18 cellular contexts compared by ENCODE assay signal in genomic region chr12:132533584-132533958, GRCh38. TPM values are rescaled to one million over a fixed set of nuclear protein-coding genes. Genes with fewer than 3 reads are reported as not detected.
A peak's percentile ranks its signal among the peaks of the same experiment; 100 is the strongest.
DNase-seq lines count a peak whose midpoint lies in the region; ATAC-seq and TF ChIP-seq lines count a peak whose summit lies in the region.
"Had no signal": no experiment of that assay in that cellular context is flagged by ENCODE, and none has a peak within 500 bp of the region (broad histone marks: within the 10 kb centered on the region; RNA-seq: fewer than 3 reads in every experiment).

No MANE protein-coding gene starts in this region.

- no peak for DNase-seq in activated T-cell treated with anti-CD3 and anti-CD28 coated beads, Interleukin-2, amount 50 U/mL, for 24 hours
- DNase-seq in activated T-cell treated with anti-CD3 and anti-CD28 coated beads, Interleukin-2, amount 50 U/mL, for 4 hours = no peak
- DNase-seq in IMR-90 = no peak
- no peak for DNase-seq in glutamatergic neuron
- DNase-seq in SW480 (ENCODE audit: low spot score) = no peak
- no peak for DNase-seq in mucosa of gallbladder (ENCODE audit: low spot score)
- DNase-seq in activated naive CD4-positive, alpha-beta T cell treated with anti-CD3 and anti-CD28 coated beads for 36 hours = no peak
- DNase-seq: BE2C; CD4-positive, alpha-beta T cell; MM.1S; NCI-H2029; NCI-H446; NCI-H524 treated with DMSO at 0.1 percent for 48 hours; NCI-H774 had no signal

- H3K4me2 ChIP-seq in IMR-90 (ENCODE audit: low read depth, low read length) = no peak overlapping the region
- H3K4me2 ChIP-seq: KMS-11 had no signal

- H4K91ac ChIP-seq in IMR-90 (ENCODE audit: insufficient read depth, low read depth, low read length) = no peak overlapping the region

- no peak overlapping the region for H3K27ac ChIP-seq in IMR-90 (ENCODE audit: insufficient read depth, low read length)
- H3K27ac ChIP-seq: 22Rv1, KMS-11, SJCRH30 had no signal

- TF ChIP-seq CTCF in IMR-90 (conservative IDR thresholded peaks at IDR 0.05; ENCODE audit: low read depth, low read length) (no peak), glutamatergic neuron (IDR thresholded peaks at IDR 0.05; ENCODE audit: partially characterized antibody, unreplicated experiment) (no peak)

- no peak overlapping the region for H4K5ac ChIP-seq in IMR-90 (ENCODE audit: low read depth, low read length)

- no peak overlapping the region for H3K4me3 ChIP-seq in IMR-90 (ENCODE audit: insufficient read depth, low read depth, low read length)
- H3K4me3 ChIP-seq: SJCRH30 had no signal

- no peak overlapping the region for H2BK5ac ChIP-seq in IMR-90 (ENCODE audit: low read depth, low read length, poor library complexity, severe bottlenecking)

- no peak overlapping the region for H3K56ac ChIP-seq in IMR-90 (ENCODE audit: extremely low read depth, insufficient read depth, low read length)

- H3K9me1 ChIP-seq in IMR-90 (ENCODE audit: insufficient read depth, low read length) = peaks cover 17% of the 10 kb centered on the region

- no peak for TF ChIP-seq POLR2A in IMR-90 (IDR thresholded peaks at IDR 0.05; ENCODE audit: low read depth, low read length)

- no peaks in the 10 kb centered on the region for H3K36me3 ChIP-seq in IMR-90 (ENCODE audit: control insufficient read depth, insufficient read depth, low read length)
- H3K36me3 ChIP-seq: BE2C, SJCRH30 had no signal

- no peak overlapping the region for H2BK20ac ChIP-seq in IMR-90 (ENCODE audit: low read depth, low read length)

- intact Hi-C loops in IMR-90 (cut with micrococcal nuclease) = no loop called here
- intact Hi-C loops in activated naive CD4-positive, alpha-beta T cell treated with anti-CD3 and anti-CD28 coated beads for 36 hours (cut with micrococcal nuclease) = no loop called here

- no peak overlapping the region for H3K9ac ChIP-seq in IMR-90 (ENCODE audit: low read depth, low read length)
- H3K9ac ChIP-seq: KMS-11 had no signal

- H3K27ac Mint-ChIP-seq in activated T-cell treated with anti-CD3 and anti-CD28 coated beads, Interleukin-2, amount 50 U/mL, for 24 hours = peak overlapping the region; percentile 8
- peak overlapping the region; percentile 76 for H3K27ac Mint-ChIP-seq in glutamatergic neuron (ENCODE audit: unreplicated experiment)
- no peak overlapping the region for H3K27ac Mint-ChIP-seq in activated naive CD4-positive, alpha-beta T cell treated with anti-CD3 and anti-CD28 coated beads for 36 hours
- H3K27ac Mint-ChIP-seq: CD4-positive, alpha-beta T cell had no signal

- no peak for ATAC-seq in activated T-cell treated with anti-CD3 and anti-CD28 coated beads, Interleukin-2, amount 50 U/mL, for 4 hours
- no peak for ATAC-seq in IMR-90 (ENCODE audit: low read depth)
- ATAC-seq: Right ventricle myocardium inferior had no signal

- H3K9me3 Mint-ChIP-seq in activated T-cell treated with anti-CD3 and anti-CD28 coated beads, Interleukin-2, amount 50 U/mL, for 24 hours = peaks cover 13% of the 10 kb centered on the region
- peaks cover 8% of the 10 kb centered on the region for H3K9me3 Mint-ChIP-seq in activated T-cell treated with anti-CD3 and anti-CD28 coated beads, Interleukin-2, amount 50 U/mL, for 4 hours
- peaks cover 31% of the 10 kb centered on the region for H3K9me3 Mint-ChIP-seq in glutamatergic neuron (ENCODE audit: unreplicated experiment)
- peaks cover 7% of the 10 kb centered on the region for H3K9me3 Mint-ChIP-seq in activated naive CD4-positive, alpha-beta T cell treated with anti-CD3 and anti-CD28 coated beads for 36 hours
- H3K9me3 Mint-ChIP-seq: CD4-positive, alpha-beta T cell had no signal

- dilution Hi-C loops in IMR-90 (cut with HindIII; ENCODE audit: low sequenced_read_pairs, unreplicated experiment) = no loop called here

- no peaks in the 10 kb centered on the region for H3K27me3 ChIP-seq in IMR-90 (ENCODE audit: control insufficient read depth, insufficient read depth, low read length)
- H3K27me3 ChIP-seq: BE2C, SJCRH30 had no signal

- no peak overlapping the region for H3K14ac ChIP-seq in IMR-90 (replicated peaks; ENCODE audit: low read depth, low read length)

- WGBS in IMR-90 (ENCODE audit: extremely low coverage in 2 of 2, insufficient read length in 1 of 2), 2 experiments = 67% methylated on average over 2 of the region's 6 CpGs; no CpG with 5 or more reads in 1 of the 2 experiments

- H3K4me3 Mint-ChIP-seq in activated T-cell treated with anti-CD3 and anti-CD28 coated beads, Interleukin-2, amount 50 U/mL, for 24 hours = no peak overlapping the region
- no peak overlapping the region for H3K4me3 Mint-ChIP-seq in activated T-cell treated with anti-CD3 and anti-CD28 coated beads, Interleukin-2, amount 50 U/mL, for 4 hours
- H3K4me3 Mint-ChIP-seq in glutamatergic neuron (ENCODE audit: unreplicated experiment) = no peak overlapping the region
- H3K4me3 Mint-ChIP-seq in activated naive CD4-positive, alpha-beta T cell treated with anti-CD3 and anti-CD28 coated beads for 36 hours = no peak overlapping the region
- H3K4me3 Mint-ChIP-seq: CD4-positive, alpha-beta T cell had no signal

- peaks cover 3% of the 10 kb centered on the region for H3K36me3 Mint-ChIP-seq in activated T-cell treated with anti-CD3 and anti-CD28 coated beads, Interleukin-2, amount 50 U/mL, for 24 hours (ENCODE audit: low read depth)
- H3K36me3 Mint-ChIP-seq in activated T-cell treated with anti-CD3 and anti-CD28 coated beads, Interleukin-2, amount 50 U/mL, for 4 hours (ENCODE audit: insufficient read depth) = no peaks in the 10 kb centered on the region
- H3K36me3 Mint-ChIP-seq in glutamatergic neuron (ENCODE audit: unreplicated experiment) = peaks cover 28% of the 10 kb centered on the region
- H3K36me3 Mint-ChIP-seq in activated naive CD4-positive, alpha-beta T cell treated with anti-CD3 and anti-CD28 coated beads for 36 hours (ENCODE audit: low read depth) = peaks cover 3% of the 10 kb centered on the region

- in situ Hi-C loops in IMR-90 (cut with MboI; ENCODE audit: low sequenced_read_pairs) = no loop called here

- H4K8ac ChIP-seq in IMR-90 (ENCODE audit: low read depth in 2 of 2, low read length in 2 of 2) = no peak overlapping the region

- no peaks in the 10 kb centered on the region for H3K4me1 Mint-ChIP-seq in activated T-cell treated with anti-CD3 and anti-CD28 coated beads, Interleukin-2, amount 50 U/mL, for 24 hours (ENCODE audit: low read depth)
- H3K4me1 Mint-ChIP-seq in activated T-cell treated with anti-CD3 and anti-CD28 coated beads, Interleukin-2, amount 50 U/mL, for 4 hours (ENCODE audit: low read depth) = peaks cover 2% of the 10 kb centered on the region
- peaks cover 15% of the 10 kb centered on the region for H3K4me1 Mint-ChIP-seq in glutamatergic neuron (ENCODE audit: low read depth, unreplicated experiment)
- H3K4me1 Mint-ChIP-seq in activated naive CD4-positive, alpha-beta T cell treated with anti-CD3 and anti-CD28 coated beads for 36 hours (ENCODE audit: low read depth) = no peaks in the 10 kb centered on the region

- H3K4ac ChIP-seq in IMR-90 (ENCODE audit: low read depth, low read length) = no peak overlapping the region

- CTCF ChIA-PET in IMR-90 (lab: Yijun Ruan, JAX) = no interaction called here
- CTCF ChIA-PET in activated naive CD4-positive, alpha-beta T cell treated with anti-CD3 and anti-CD28 coated beads for 36 hours (lab: Charles Lee) = no interaction called here

- BruUV-seq in IMR-90 (replicated peaks; lab: Mats Ljungman, UMichigan) = no TSS peak

- POLR2A ChIA-PET in IMR-90 (lab: Charles Lee; ENCODE audit: unreplicated experiment) = no interaction called here

- no peak for TF ChIP-seq RAD21 in IMR-90 (IDR thresholded peaks at IDR 0.05; ENCODE audit: low read length)

- H2BK120ac ChIP-seq in IMR-90 (ENCODE audit: low read depth, low read length) = no peak overlapping the region

- no peak overlapping the region for H2AK5ac ChIP-seq in IMR-90 (ENCODE audit: low read depth, low read length)

- H2BK15ac ChIP-seq in IMR-90 (ENCODE audit: low read depth, low read length) = no peak overlapping the region

- no peak overlapping the region for H3K23ac ChIP-seq in IMR-90 (ENCODE audit: low read depth, low read length)

- peaks cover 0 to 10% of the 10 kb centered on the region in 2 experiments; a peak in 1 of 4 replicates for H3K79me1 ChIP-seq in IMR-90 (ENCODE audit: low read depth in 1 of 2, low read length in 2 of 2)

- no peaks in the 10 kb centered on the region for H3K27me3 Mint-ChIP-seq in activated T-cell treated with anti-CD3 and anti-CD28 coated beads, Interleukin-2, amount 50 U/mL, for 24 hours
- H3K27me3 Mint-ChIP-seq in activated T-cell treated with anti-CD3 and anti-CD28 coated beads, Interleukin-2, amount 50 U/mL, for 4 hours (ENCODE audit: low read depth) = no peaks in the 10 kb centered on the region
- peaks cover 42% of the 10 kb centered on the region for H3K27me3 Mint-ChIP-seq in glutamatergic neuron (ENCODE audit: unreplicated experiment)
- H3K27me3 Mint-ChIP-seq in activated naive CD4-positive, alpha-beta T cell treated with anti-CD3 and anti-CD28 coated beads for 36 hours (ENCODE audit: low read depth) = no peaks in the 10 kb centered on the region
- H3K27me3 Mint-ChIP-seq: CD4-positive, alpha-beta T cell had no signal

- H3K18ac ChIP-seq in IMR-90 (ENCODE audit: low read depth, low read length) = no peak overlapping the region

- peak overlapping the region; percentile 55 for H2AK9ac ChIP-seq in IMR-90 (replicated peaks; ENCODE audit: low read depth, low read length, poor library complexity)

- H3K4me1 ChIP-seq in IMR-90 (ENCODE audit: control insufficient read depth, insufficient read depth, low read length) = no peaks in the 10 kb centered on the region
- H3K4me1 ChIP-seq: BE2C, SJCRH30 had no signal

- H4K20me1 ChIP-seq in IMR-90 (ENCODE audit: insufficient read depth, low read length) = peaks cover 7% of the 10 kb centered on the region

- no peaks in the 10 kb centered on the region for H3K9me3 ChIP-seq in IMR-90 (ENCODE audit: control insufficient read depth, insufficient read depth, low read length)

- no peak overlapping the region for H2AFZ ChIP-seq in IMR-90 (replicated peaks; ENCODE audit: low read length, poor library complexity)

TF ChIP-seq in IMR-90, 13 proteins besides CTCF, POLR2A, EP300 and RAD21 (continues in another document):
- TF ChIP-seq MXI1 (IDR thresholded peaks at IDR 0.05; ENCODE audit: borderline replicate concordance, low read depth, low read length) = no peak
- no peak for TF ChIP-seq NFE2L2 (IDR thresholded peaks at IDR 0.05; ENCODE audit: low read depth, low read length)

RNA-seq across cellular contexts. Expression of gene FBRSL1, which starts 43.6 kb away (rescaled TPM):
- total RNA-seq in activated T-cell treated with anti-CD3 and anti-CD28 coated beads, Interleukin-2, amount 50 U/mL, for 4 hours = 100 to 1,000 TPM in 2 of 3 donors, 10 to 100 TPM in 1; 95.8 to 112 (median 104) TPM
- total RNA-seq in IMR-90 (2012; rRNA removed) = 0.36 and 0.83 TPM in 2 replicates
- polyA plus RNA-seq in IMR-90 (2012; rRNA removed) = 10.8 and 12.9 TPM in 2 replicates
- 9.9 and 14.5 TPM in 2 replicates for polyA plus RNA-seq in IMR-90 (2012; cell fraction: cytosol; rRNA removed)
- 30.2 and 71.7 TPM in 2 replicates for polyA plus RNA-seq in IMR-90 (2012; cell fraction: nucleus; rRNA removed; ENCODE audit: low replicate concordance)
- 211 TPM for total RNA-seq in glutamatergic neuron (ENCODE audit: unreplicated experiment)
- total RNA-seq in mucosa of gallbladder = 67.1 TPM
- total RNA-seq in activated naive CD4-positive, alpha-beta T cell treated with anti-CD3 and anti-CD28 coated beads for 36 hours = 10 to 100 TPM; 35.1 to 36.3 TPM

Comparison
In these comparisons a context has a peak if more than half of its experiments do, and no peak if none do; other contexts are left out.
1. RNA of gene FBRSL1, which starts 43.6 kb away (total RNA-seq): 211 TPM in glutamatergic neuron (single experiment), 95.8 to 112 TPM in activated T-cell treated with anti-CD3 and anti-CD28 coated beads, Interleukin-2, amount 50 U/mL, for 4 hours, 67.1 TPM in mucosa of gallbladder (single experiment) and 35.1 to 36.3 TPM in activated naive CD4-positive, alpha-beta T cell treated with anti-CD3 and anti-CD28 coated beads for 36 hours; 0.36 to 0.83 TPM in IMR-90; every median in the first group is over 10 times any median in the second.